In the genomic region with DNA sequence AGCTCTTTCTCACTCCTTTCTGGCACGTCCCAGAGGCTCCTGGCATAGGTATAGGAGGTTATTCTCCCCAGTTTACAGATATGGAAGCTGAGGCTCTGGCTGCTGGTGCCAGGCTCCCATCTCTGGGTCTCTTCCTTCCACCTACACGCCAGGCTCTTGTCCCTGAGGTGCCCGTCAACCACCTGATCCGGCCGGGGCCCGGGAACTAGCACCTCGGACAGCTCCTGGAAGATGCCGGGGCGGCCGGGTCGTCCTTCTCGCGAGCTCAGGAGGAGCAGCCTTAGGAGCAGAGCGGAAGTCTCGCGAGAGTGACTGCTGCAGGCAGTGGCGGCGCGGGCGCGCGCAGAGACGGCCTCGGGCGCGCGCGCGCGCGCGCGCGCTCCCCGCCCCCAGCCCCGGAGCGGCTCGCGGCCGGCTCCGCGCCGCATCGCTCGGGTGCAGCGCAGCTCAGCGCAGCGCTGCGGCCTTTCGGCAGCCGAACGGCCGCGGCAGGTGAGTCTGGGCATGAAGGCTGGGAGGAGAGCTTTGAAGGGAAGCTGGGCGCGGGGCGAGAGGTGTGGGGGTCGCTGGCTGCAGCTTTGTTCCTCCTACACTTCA, we compare ENCODE assay signal across 8 cellular contexts. TPM values are rescaled to one million over a fixed set of nuclear protein-coding genes. Genes with fewer than 3 reads are reported as not detected.
DNase-seq lines count a peak whose midpoint lies in the region; ATAC-seq and TF ChIP-seq lines count a peak whose summit lies in the region.

A gene with protein sequence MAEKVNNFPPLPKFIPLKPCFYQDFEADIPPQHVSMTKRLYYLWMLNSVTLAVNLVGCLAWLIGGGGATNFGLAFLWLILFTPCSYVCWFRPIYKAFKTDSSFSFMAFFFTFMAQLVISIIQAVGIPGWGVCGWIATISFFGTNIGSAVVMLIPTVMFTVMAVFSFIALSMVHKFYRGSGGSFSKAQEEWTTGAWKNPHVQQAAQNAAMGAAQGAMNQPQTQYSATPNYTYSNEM (plus strand): TSS at position 382 of the 597 bp plus-strand sequence. CDS start 16,277 bp downstream, outside the sequence.

- H3K4me1 ChIP-seq in Peyer's patch (peaks cover 2 to 11% (median 7%) of the 10 kb centered on the region in 4 donors), esophagus squamous epithelium (peaks cover 9 to 16% (median 14%) of the 10 kb centered on the region in 3 donors), mucosa of stomach (ENCODE audit: control insufficient read depth, insufficient read depth, low read length) (peaks cover 34% of the 10 kb centered on the region)

- H3K27ac ChIP-seq in KOPT-K1 (ENCODE audit: low read depth, low read length, poor library complexity, severe bottlenecking) (peak within 1 kb of the TSS; percentile 42), Peyer's patch (peak within 1 kb of the TSS in 2 of 4 donors; percentile 27 to 64), esophagus squamous epithelium (no peak within 1 kb of the TSS)

- POLR2A ChIA-PET in BJ (lab: Charles Lee): no interaction called here

- TF ChIP-seq CTCF in BJ (IDR thresholded peaks at IDR 0.05; ENCODE audit: insufficient read depth, low read depth, low read length) (no peak), Peyer's patch (IDR thresholded peaks at IDR 0.05) (no peak), esophagus squamous epithelium (IDR thresholded peaks at IDR 0.05) (no peak)

- ATAC-seq in GM19455 (IDR thresholded peaks at IDR 0.05; ENCODE audit: unreplicated experiment): peak; percentile 71

- H3K4me3 ChIP-seq in BJ (ENCODE audit: low read depth, low read length): peak within 1 kb of the TSS; percentile 70
- H3K4me3 ChIP-seq in Peyer's patch: peak within 1 kb of the TSS; percentile 51 to 79 (median 64)
- H3K4me3 ChIP-seq in esophagus squamous epithelium: peak within 1 kb of the TSS; percentile 47 to 80 (median 62)
- H3K4me3 ChIP-seq in mucosa of stomach (ENCODE audit: low read length): peak within 1 kb of the TSS; percentile 25

- WGBS in esophagus squamous epithelium, 2 donors: 7% methylated on average over 3 of the region's 58 CpGs; no CpG with 5 or more reads in 1 of the 2 donors

- DNase-seq in BJ (ENCODE audit: low read depth) (peak; percentile 13), Peyer's patch (peak; percentile 81 to 97 (median 94)), activated T-helper 1 cell treated with Interleukin-2 at 50 U/mL for 16 hours (ENCODE audit: low read depth) (peak; percentile 80), esophagus squamous epithelium (lab: John Stamatoyannopoulos, UW) (peak; percentile 52)
- peak; percentile 87 for DNase-seq in stimulated activated CD8-positive, alpha-beta memory T cell treated with anti-CD3 and anti-CD28 coated beads, Interleukin-4, amount 100 ng/mL, for 24 hours (ENCODE audit: low read depth)

- intact Hi-C loops in esophagus squamous epithelium (cut with DNase I): no loop called here

- no peaks in the 10 kb centered on the region for H3K36me3 ChIP-seq in BJ (ENCODE audit: control insufficient read depth, insufficient read depth, low read length)
- no peaks in the 10 kb centered on the region for H3K36me3 ChIP-seq in KOPT-K1 (ENCODE audit: insufficient read depth, low read length)
- H3K36me3 ChIP-seq in Peyer's patch: no peaks in the 10 kb centered on the region
- H3K36me3 ChIP-seq in esophagus squamous epithelium: no peaks in the 10 kb centered on the region
- H3K36me3 ChIP-seq in mucosa of stomach (ENCODE audit: control insufficient read depth, insufficient read depth, low read length): no peaks in the 10 kb centered on the region

- peaks cover 15% of the 10 kb centered on the region for H3K27me3 ChIP-seq in BJ (ENCODE audit: control insufficient read depth, insufficient read depth, low read length)
- no peaks in the 10 kb centered on the region for H3K27me3 ChIP-seq in Peyer's patch
- H3K27me3 ChIP-seq in esophagus squamous epithelium: peaks cover 0 to 48% (median 0%) of the 10 kb centered on the region in 4 donors
- H3K27me3 ChIP-seq in mucosa of stomach (ENCODE audit: control insufficient read depth, insufficient read depth, low read length): peaks cover 19% of the 10 kb centered on the region

- TF ChIP-seq POLR2A in Peyer's patch (IDR thresholded peaks at IDR 0.05): peak; percentile 16 to 27
- TF ChIP-seq POLR2A in esophagus squamous epithelium (IDR thresholded peaks at IDR 0.05): peak in 1 of 4 donors; percentile 30

- peak within 1 kb of the TSS; percentile 75 for H3K9ac ChIP-seq in mucosa of stomach (ENCODE audit: low read length)

- no peaks in the 10 kb centered on the region for H3K9me3 ChIP-seq in KOPT-K1 (ENCODE audit: insufficient read depth, low read length, poor library complexity, severe bottlenecking)
- H3K9me3 ChIP-seq in Peyer's patch: no peaks in the 10 kb centered on the region
- no peaks in the 10 kb centered on the region for H3K9me3 ChIP-seq in esophagus squamous epithelium
- H3K9me3 ChIP-seq in mucosa of stomach (ENCODE audit: control insufficient read depth, low read length): no peaks in the 10 kb centered on the region

- CTCF ChIA-PET in BJ (lab: Yijun Ruan, JAX): interaction anchor here (0.8 to 1.5 kb wide), 3 partner anchors 10 to 45 kb away, joined by 3 to 4 read pairs (median 3); no protein-coding TSS in a partner anchor

RNA-seq across cellular contexts. Expression of the gene that starts here (rescaled TPM):
- polyA plus RNA-seq in BJ (2011; rRNA removed): 2.9 and 3.6 TPM in 2 replicates
- polyA minus RNA-seq in BJ (2011; rRNA and poly(A)+ RNA removed): 2.6 and 3.2 TPM in 2 replicates
- total RNA-seq in Peyer's patch (10 to 100 TPM in 3 of 4 donors, 1 to 10 TPM in 1; 5.0 to 78.1 (median 53.4) TPM), esophagus squamous epithelium (1 to 10 TPM in 1 of 4 donors, under 1 TPM in 3; 0.57 to 2.0 (median 0.67) TPM)

Comparison
In these comparisons a context has a peak if more than half of its experiments do, and no peak if none do; other contexts are left out.
1. DNase-seq: peak in every context shown above with its lines; median percentile 94 in Peyer's patch; 87 in stimulated activated CD8-positive, alpha-beta memory T cell treated with anti-CD3 and anti-CD28 coated beads, Interleukin-4, amount 100 ng/mL, for 24 hours; 80 in activated T-helper 1 cell treated with Interleukin-2 at 50 U/mL for 16 hours; 52 in esophagus squamous epithelium; 13 in BJ.